In genomic region chr10:79230563-79231249, GRCh38 we compare ENCODE assay signal across 15 cellular contexts.
DNase-seq lines count a peak whose midpoint lies in the region; ATAC-seq, FAIRE-seq and TF ChIP-seq lines count a peak whose summit lies in the region.
"Had no signal": no experiment of that assay in that cellular context is flagged by ENCODE, and none has a peak within 500 bp of the region (broad histone marks: within the 10 kb centered on the region; RNA-seq: fewer than 3 reads in every experiment).

No MANE protein-coding gene starts in this region.

- H4K20me1 ChIP-seq in hepatocyte (ENCODE audit: insufficient read depth, poor library complexity, severe bottlenecking), result peaks cover 21% of the 10 kb centered on the region

- TF ChIP-seq POLR2A in upper lobe of left lung (IDR thresholded peaks at IDR 0.05) (no peak), GM12891 (IDR thresholded peaks at IDR 0.05; ENCODE audit: low read depth, low read length) (no peak)

- CTCF ChIA-PET in CD8-positive, alpha-beta memory T cell (lab: Charles Lee), result no interaction called here

- DNase-seq in NCI-H748 (lab: John Stamatoyannopoulos, UW; ENCODE audit: unreplicated experiment) (peak; percentile 2), NCI-H748 treated with DMSO at 0.1 percent for 48 hours (lab: John Stamatoyannopoulos, UW) (no peak), NCI-H2171 treated with DMSO at 0.1 percent for 48 hours (lab: John Stamatoyannopoulos, UW) (peak; percentile 92), hepatocyte (ENCODE audit: low spot score) (no peak), upper lobe of left lung (no peak), GM12891 (ENCODE audit: insufficient read length, low spot score) (no peak)
- no peak for DNase-seq in CD8-positive, alpha-beta memory T cell
- DNase-seq: activated naive CD4-positive, alpha-beta T cell treated with Interleukin-2 at 50 U/mL for 16 hours; gastrocnemius medialis; HCEC 1CT; NCI-H2081 had no signal

- H3K4me1 ChIP-seq in hepatocyte (ENCODE audit: insufficient read depth) (peaks cover 15% of the 10 kb centered on the region), upper lobe of left lung (peaks cover 8 to 33% (median 26%) of the 10 kb centered on the region in 4 donors)
- H3K4me1 ChIP-seq in CD8-positive, alpha-beta memory T cell (ENCODE audit: insufficient read depth, low read length), result no peaks in the 10 kb centered on the region

- H3K27me3 ChIP-seq in hepatocyte (no peaks in the 10 kb centered on the region), upper lobe of left lung (no peaks in the 10 kb centered on the region)
- H3K27me3 ChIP-seq in CD8-positive, alpha-beta memory T cell (ENCODE audit: insufficient read depth, low read length, poor library complexity, severe bottlenecking), result no peaks in the 10 kb centered on the region
- H3K27me3 ChIP-seq: gastrocnemius medialis had no signal

- H2AFZ ChIP-seq in hepatocyte, result no peak overlapping the region

- TF ChIP-seq EP300 in upper lobe of left lung (IDR thresholded peaks at IDR 0.05), result no peak

- H3K9me3 ChIP-seq in hepatocyte (ENCODE audit: low read depth), result no peaks in the 10 kb centered on the region
- no peaks in the 10 kb centered on the region for H3K9me3 ChIP-seq in upper lobe of left lung
- no peaks in the 10 kb centered on the region for H3K9me3 ChIP-seq in CD8-positive, alpha-beta memory T cell (ENCODE audit: low read length)
- H3K9me3 ChIP-seq: A549, gastrocnemius medialis had no signal

- H3K4me1 Mint-ChIP-seq in stimulated activated memory B cell treated with anti-CD40 and anti-IgM and Interleukin-4, amounts not matched to agents 10 μg/mL and 1 μg/mL and 100 μg/mL, for 72 hours, result peaks cover 33% of the 10 kb centered on the region
- H3K4me1 Mint-ChIP-seq in CD8-positive, alpha-beta memory T cell, result peaks cover 0 to 8% (median 0%) of the 10 kb centered on the region in 3 donors

- H3K36me3 Mint-ChIP-seq in stimulated activated memory B cell treated with anti-CD40 and anti-IgM and Interleukin-4, amounts not matched to agents 10 μg/mL and 1 μg/mL and 100 μg/mL, for 72 hours, result no peaks in the 10 kb centered on the region
- peaks cover 0 to 2% (median 0%) of the 10 kb centered on the region in 3 donors for H3K36me3 Mint-ChIP-seq in CD8-positive, alpha-beta memory T cell

- peaks cover 8% of the 10 kb centered on the region for H3K27me3 Mint-ChIP-seq in stimulated activated memory B cell treated with anti-CD40 and anti-IgM and Interleukin-4, amounts not matched to agents 10 μg/mL and 1 μg/mL and 100 μg/mL, for 72 hours
- H3K27me3 Mint-ChIP-seq in CD8-positive, alpha-beta memory T cell, result no peaks in the 10 kb centered on the region

- H3K4me3 ChIP-seq in hepatocyte (no peak overlapping the region), upper lobe of left lung (no peak overlapping the region)
- no peak overlapping the region for H3K4me3 ChIP-seq in CD8-positive, alpha-beta memory T cell (ENCODE audit: low read length)
- H3K4me3 ChIP-seq: A549, gastrocnemius medialis had no signal

- no peaks in the 10 kb centered on the region for H3K9me2 ChIP-seq in hepatocyte (replicated peaks; ENCODE audit: insufficient read depth)

- no peaks in the 10 kb centered on the region for H3K36me3 ChIP-seq in hepatocyte (replicated peaks; ENCODE audit: insufficient read depth, low read depth)
- H3K36me3 ChIP-seq in upper lobe of left lung, result peaks cover 0 to 44% (median 15%) of the 10 kb centered on the region in 4 donors
- H3K36me3 ChIP-seq in CD8-positive, alpha-beta memory T cell (ENCODE audit: insufficient read depth, low read length), result no peaks in the 10 kb centered on the region

- peak overlapping the region; percentile 59 for H3K27ac ChIP-seq in hepatocyte
- H3K27ac ChIP-seq in upper lobe of left lung, result peak overlapping the region in 2 of 4 donors; percentile 57 to 64
- H3K27ac ChIP-seq in CD8-positive, alpha-beta memory T cell (ENCODE audit: low read depth, low read length), result no peak overlapping the region
- H3K27ac ChIP-seq: A549, gastrocnemius medialis, KMS-11 had no signal

- H3K4me2 ChIP-seq in hepatocyte, result no peak overlapping the region
- H3K4me2 ChIP-seq: A549, KMS-11 had no signal

- H3K27ac Mint-ChIP-seq in stimulated activated memory B cell treated with anti-CD40 and anti-IgM and Interleukin-4, amounts not matched to agents 10 μg/mL and 1 μg/mL and 100 μg/mL, for 72 hours, result peak overlapping the region; percentile 84
- H3K27ac Mint-ChIP-seq in CD8-positive, alpha-beta memory T cell, result peak overlapping the region in 1 of 8 donors; percentile 63

- H3K9me3 Mint-ChIP-seq in stimulated activated memory B cell treated with anti-CD40 and anti-IgM and Interleukin-4, amounts not matched to agents 10 μg/mL and 1 μg/mL and 100 μg/mL, for 72 hours, result no peaks in the 10 kb centered on the region
- no peaks in the 10 kb centered on the region for H3K9me3 Mint-ChIP-seq in CD8-positive, alpha-beta memory T cell

- H3K79me2 ChIP-seq in hepatocyte, result peaks cover 10% of the 10 kb centered on the region

- no peak for FAIRE-seq in GM12891 (lab: Jason Lieb, UNC)
- FAIRE-seq: A549, keratinocyte had no signal

- WGBS in hepatocyte (ENCODE audit: low lambda C conversion rate, missing lambda C conversion rate), result 73% methylated on average over 13 of the region's 13 CpGs
- WGBS in upper lobe of left lung, 2 donors, result 80 to 84% methylated on average over 9 to 13 of the region's 13 CpGs

- POLR2A ChIA-PET in CD8-positive, alpha-beta memory T cell (lab: Charles Lee), result no interaction called here

- peak overlapping the region; percentile 69 for H3K4me3 Mint-ChIP-seq in stimulated activated memory B cell treated with anti-CD40 and anti-IgM and Interleukin-4, amounts not matched to agents 10 μg/mL and 1 μg/mL and 100 μg/mL, for 72 hours
- H3K4me3 Mint-ChIP-seq in CD8-positive, alpha-beta memory T cell, result no peak overlapping the region

- TF ChIP-seq CTCF in hepatocyte (IDR thresholded peaks at IDR 0.05; ENCODE audit: poor library complexity), result no peak
- no peak for TF ChIP-seq CTCF in upper lobe of left lung (IDR thresholded peaks at IDR 0.05)

- ATAC-seq in stimulated activated memory B cell treated with anti-CD40 and anti-IgM and Interleukin-4, amounts not matched to agents 10 μg/mL and 1 μg/mL and 100 μg/mL, for 72 hours, result peak; percentile 48
- ATAC-seq in upper lobe of left lung (ENCODE audit: low FRiP score in 2 of 2), result no peak
- ATAC-seq: gastrocnemius medialis had no signal

TF ChIP-seq in GM12891, 5 proteins besides CTCF, POLR2A, EP300 and RAD21:
- TF ChIP-seq POLR2AphosphoS5 (IDR thresholded peaks at IDR 0.05; ENCODE audit: low read depth, low read length), result no peak
- no peak for TF ChIP-seq POU2F2 (IDR thresholded peaks at IDR 0.05; ENCODE audit: low read depth, low read length)
- no peak for TF ChIP-seq TAF1 (IDR thresholded peaks at IDR 0.05; ENCODE audit: low read depth, low read length)
- no peak for TF ChIP-seq PAX5 (IDR thresholded peaks at IDR 0.05; ENCODE audit: insufficient read depth, low read length, severe bottlenecking)
- no peak for TF ChIP-seq SPI1 (IDR thresholded peaks at IDR 0.05; ENCODE audit: low read depth, low read length)

Comparison
In these comparisons a context has a peak if more than half of its experiments do, and no peak if none do; other contexts are left out.
1. DNase-seq: peak in NCI-H748 (single experiment) and NCI-H2171 treated with DMSO at 0.1 percent for 48 hours (single experiment); none in NCI-H748 treated with DMSO at 0.1 percent for 48 hours (single experiment), hepatocyte (single experiment), upper lobe of left lung (0 of 2), GM12891 (single experiment) and CD8-positive, alpha-beta memory T cell (0 of 5).